9 cellular contexts compared by ENCODE assay signal in genomic region chr12:117577122-117577657, GRCh38.
"Had no signal": no experiment of that assay in that cellular context is flagged by ENCODE, and none has a peak within 500 bp of the region (broad histone marks: within the 10 kb centered on the region; RNA-seq: fewer than 3 reads in every experiment).

No MANE protein-coding gene starts in this region.

- DNase-seq: H9, HCEC 1CT, HFFc6, IMR-90 had no signal

- H3K27ac ChIP-seq: HL-60 had no signal

- H2AFZ ChIP-seq: GM23338 had no signal

- ATAC-seq: GM23338, K562 had no signal

- H3K4me3 Mint-ChIP-seq: GM23338, H9, HFFc6 had no signal

- H3K9me3 Mint-ChIP-seq: GM23338, H9 had no signal

- H3K4me2 ChIP-seq: GM23338 had no signal

- FAIRE-seq: H1, H54, K562 had no signal

- H3K27ac Mint-ChIP-seq: GM23338, H9, HFFc6 had no signal

- H3K4me3 ChIP-seq: GM23338, K562 had no signal
